ENCODE assay signal across 1 cellular context in the genomic region with DNA sequence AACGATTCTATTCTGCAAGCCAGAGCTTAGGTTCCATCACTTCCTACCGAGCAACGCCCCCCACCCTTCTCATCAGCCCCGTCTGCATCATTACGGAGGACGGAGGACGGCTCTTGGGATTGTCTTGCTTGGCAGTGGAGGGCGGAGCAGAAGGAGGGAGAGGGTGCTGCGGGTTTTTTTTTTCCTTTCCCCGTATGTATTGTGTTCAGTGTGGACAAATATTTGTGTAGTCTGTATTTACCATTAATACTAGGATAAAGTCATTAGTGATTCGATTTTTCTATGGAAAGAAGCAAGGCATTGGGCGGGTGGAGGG.
TF ChIP-seq lines count a peak whose summit lies in the region.

No MANE protein-coding gene starts in this region.

TF ChIP-seq in SK-N-SH, 30 proteins besides CTCF, POLR2A, EP300 and RAD21:
- no peak for TF ChIP-seq USF1 (IDR thresholded peaks at IDR 0.05; ENCODE audit: borderline replicate concordance, low read depth)
- TF ChIP-seq JUND (IDR thresholded peaks at IDR 0.05) = no peak
